15 cellular contexts compared by ENCODE assay signal in the genomic region with DNA sequence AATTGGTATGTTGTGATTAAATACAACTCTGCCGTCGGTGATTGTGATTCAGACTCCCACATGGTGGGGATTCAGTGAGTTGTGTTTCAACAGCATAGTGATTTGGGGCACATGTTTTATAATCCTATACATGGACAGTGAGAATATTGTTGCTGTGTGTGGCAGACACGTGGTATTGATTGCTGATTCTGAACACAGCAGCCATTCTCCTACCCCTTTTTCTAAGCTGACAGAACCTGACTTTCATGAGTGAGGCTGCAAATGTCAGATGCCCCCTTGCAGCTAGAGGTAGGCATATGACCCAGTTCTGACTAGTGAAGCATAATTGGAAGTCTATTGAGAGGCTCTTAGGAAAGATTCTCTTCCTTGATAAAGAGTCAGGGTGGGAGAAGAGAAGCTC.
"Had no signal": no experiment of that assay in that cellular context is flagged by ENCODE, and none has a peak within 500 bp of the region (broad histone marks: within the 10 kb centered on the region; RNA-seq: fewer than 3 reads in every experiment).

No MANE protein-coding gene starts in this region.

- H3K27ac ChIP-seq: RWPE1 had no signal

- DNase-seq: KBM-7, MV-4-11, NCI-H1048, NCI-H1105, NCI-H1417, NCI-H1436 treated with DMSO at 0.1 percent for 48 hours, NCI-H1694, NCI-H187 treated with DMSO at 0.1 percent for 48 hours, NCI-H2029 treated with DMSO at 0.1 percent for 48 hours, NCI-H2227 treated with DMSO at 0.1 percent for 48 hours, NCI-H524, NCI-H526 treated with DMSO at 0.1 percent for 48 hours, NCI-H748 treated with DMSO at 0.1 percent for 48 hours, SHP77 had no signal
